Comparison of ENCODE assay signal across 24 cellular contexts in genomic region chr15:90640862-90641261, GRCh38.
"Had no signal": no experiment of that assay in that cellular context is flagged by ENCODE, and none has a peak within 500 bp of the region (broad histone marks: within the 10 kb centered on the region; RNA-seq: fewer than 3 reads in every experiment).

No MANE protein-coding gene starts in this region.

- FAIRE-seq: HTR-8/SVneo, K562, RCC 7860 had no signal

- H3K9me3 ChIP-seq: SJSA1 had no signal

- DNase-seq: NCI-H1048, NCI-H1105, NCI-H1417 treated with DMSO at 0.1 percent for 48 hours, NCI-H146, NCI-H1694 treated with DMSO at 0.1 percent for 48 hours, NCI-H1930, NCI-H2081, NCI-H2107, NCI-H226, NCI-H446, NCI-H510A, NCI-H524 treated with DMSO at 0.1 percent for 48 hours, NCI-H69, NCI-H774, Right ventricle myocardium superior, RPMI8226, SIG-M5 had no signal

- H3K27me3 ChIP-seq: SJSA1 had no signal

- H3K4me1 Mint-ChIP-seq: IgD-negative memory B cell had no signal

- H3K27me3 Mint-ChIP-seq: IgD-negative memory B cell had no signal

- ATAC-seq: K562 had no signal

- H3K9me3 Mint-ChIP-seq: IgD-negative memory B cell had no signal

- H3K27ac ChIP-seq: HL-60, SJSA1 had no signal

- H3K4me3 Mint-ChIP-seq: IgD-negative memory B cell had no signal

- H3K4me1 ChIP-seq: SJSA1 had no signal

- H3K4me3 ChIP-seq: K562, SJSA1, SK-N-MC had no signal
